In the genomic region with DNA sequence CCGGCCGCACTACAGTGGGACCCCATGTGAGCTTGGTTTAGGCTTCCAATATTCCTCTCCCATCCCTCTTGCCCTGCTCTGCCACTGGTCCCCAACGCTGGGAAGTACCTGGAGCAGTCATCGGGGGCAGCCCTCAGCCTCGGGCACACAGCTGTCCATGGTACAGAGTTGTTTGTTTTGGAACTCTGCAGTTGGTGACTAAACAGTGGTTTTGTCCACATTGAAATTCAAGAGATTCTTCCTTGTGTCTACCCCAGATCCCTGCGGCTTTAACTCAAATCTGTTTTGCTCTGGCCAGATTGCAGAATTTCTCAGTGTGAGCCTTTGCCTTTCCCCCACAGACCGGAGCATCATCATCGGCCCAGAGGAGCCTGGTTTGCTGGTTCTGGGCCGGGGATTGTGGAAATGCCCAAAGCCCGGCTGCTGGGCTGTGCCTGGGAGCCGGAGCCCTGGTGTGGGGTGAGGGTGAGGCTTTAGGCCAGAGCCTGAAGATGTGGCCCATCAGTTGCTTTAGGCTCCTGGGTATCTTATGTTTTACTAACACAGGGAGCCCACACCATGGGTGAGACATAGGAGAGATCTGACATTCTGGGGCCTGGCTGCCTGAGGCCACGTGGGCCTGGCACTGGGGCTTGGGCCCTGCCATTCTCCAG, we compare ENCODE assay signal across 17 cellular contexts.
DNase-seq lines count a peak whose midpoint lies in the region; ATAC-seq and TF ChIP-seq lines count a peak whose summit lies in the region.
"Had no signal": no experiment of that assay in that cellular context is flagged by ENCODE, and none has a peak within 500 bp of the region (broad histone marks: within the 10 kb centered on the region; RNA-seq: fewer than 3 reads in every experiment).

No MANE protein-coding gene starts in this region.

- intact Hi-C loops in MCF 10A (cut with micrococcal nuclease) (no loop called here), breast epithelium (cut with DNase I; ENCODE audit: low total_unique reads) (no loop called here), thyroid gland (cut with DNase I) (no loop called here)

- in situ Hi-C loops in astrocyte of the spinal cord (cut with HindIII; ENCODE audit: low sequenced_read_pairs), result no loop called here

- H3K27ac ChIP-seq in breast epithelium (peak overlapping the region in 1 of 2 donors; percentile 0), thyroid gland (no peak overlapping the region)

- TF ChIP-seq POLR2A in breast epithelium (IDR thresholded peaks at IDR 0.05), result no peak
- TF ChIP-seq POLR2A in thyroid gland (IDR thresholded peaks at IDR 0.05), result no peak

- ATAC-seq in HG03442 (IDR thresholded peaks at IDR 0.05; ENCODE audit: unreplicated experiment) (no peak), HG03354 (IDR thresholded peaks at IDR 0.05; ENCODE audit: poor library complexity, severe bottlenecking, unreplicated experiment) (no peak), HG02610 (IDR thresholded peaks at IDR 0.05; ENCODE audit: unreplicated experiment) (no peak)
- ATAC-seq: activated T-helper 17 cell treated with anti-CD3 and anti-CD28 coated beads, Interleukin-2, amount 50 U/mL, for 72 hours had no signal

- no peaks in the 10 kb centered on the region for H3K27me3 Mint-ChIP-seq in MCF 10A (ENCODE audit: insufficient read depth, unreplicated experiment)
- H3K27me3 Mint-ChIP-seq: memory B cell had no signal

- no peak overlapping the region for H3K27ac Mint-ChIP-seq in MCF 10A (ENCODE audit: low read depth, unreplicated experiment)
- H3K27ac Mint-ChIP-seq: activated T-helper 17 cell treated with anti-CD3 and anti-CD28 coated beads, Interleukin-2, amount 50 U/mL, for 72 hours; memory B cell had no signal

- H3K4me3 ChIP-seq in breast epithelium (no peak overlapping the region), astrocyte of the spinal cord (ENCODE audit: low read depth, low read length) (no peak overlapping the region), thyroid gland (replicated peaks in 1 of 3) (no peak overlapping the region)

- peaks cover 16% of the 10 kb centered on the region for H3K36me3 Mint-ChIP-seq in MCF 10A (ENCODE audit: insufficient read depth, unreplicated experiment)
- H3K36me3 Mint-ChIP-seq: memory B cell had no signal

- H3K9me3 Mint-ChIP-seq in MCF 10A (ENCODE audit: unreplicated experiment), result no peaks in the 10 kb centered on the region
- H3K9me3 Mint-ChIP-seq: activated T-helper 17 cell treated with anti-CD3 and anti-CD28 coated beads, Interleukin-2, amount 50 U/mL, for 72 hours; memory B cell had no signal

- CTCF ChIA-PET in MCF 10A (lab: Yijun Ruan, JAX), result interaction anchor here (0.8 to 0.9 kb wide), 2 partner anchors 29 to 60 kb away, joined by 3 read pairs; no protein-coding TSS in a partner anchor

- TF ChIP-seq CTCF in MCF 10A (IDR thresholded peaks at IDR 0.05; ENCODE audit: unreplicated experiment), result no peak
- no peak for TF ChIP-seq CTCF in breast epithelium (IDR thresholded peaks at IDR 0.05)
- TF ChIP-seq CTCF in astrocyte of the spinal cord (IDR thresholded peaks at IDR 0.05; ENCODE audit: low read depth, low read length), result no peak
- TF ChIP-seq CTCF in thyroid gland (IDR thresholded peaks at IDR 0.05), result no peak

- H3K4me1 Mint-ChIP-seq in MCF 10A (ENCODE audit: insufficient read depth, unreplicated experiment), result peaks cover 35% of the 10 kb centered on the region
- H3K4me1 Mint-ChIP-seq: activated T-helper 17 cell treated with anti-CD3 and anti-CD28 coated beads, Interleukin-2, amount 50 U/mL, for 72 hours had no signal

- H3K4me1 ChIP-seq in breast epithelium, result no peaks in the 10 kb centered on the region
- no peaks in the 10 kb centered on the region for H3K4me1 ChIP-seq in thyroid gland

- H3K9me3 ChIP-seq in breast epithelium, result no peaks in the 10 kb centered on the region
- no peaks in the 10 kb centered on the region for H3K9me3 ChIP-seq in thyroid gland

- DNase-seq in MCF 10A (ENCODE audit: unreplicated experiment) (peak; percentile 85), breast epithelium (ENCODE audit: low spot score in 2 of 2) (no peak), astrocyte of the spinal cord (ENCODE audit: low read depth, low spot score) (peak; percentile 76), glomerular visceral epithelial cell (ENCODE audit: extremely low spot score) (peak; percentile 51), thyroid gland (no peak)
- DNase-seq: activated CD4-positive, alpha-beta T cell treated with anti-CD3 and anti-CD28 coated beads, Interleukin-2, amount 50 U/mL, for 48 hours; DMS 273 treated with DMSO at 0.1 percent for 48 hours; NCI-H1436; occipital lobe; RPMI8226; stimulated activated CD4-positive, alpha-beta T cell treated with anti-CD3 and anti-CD28 coated beads, Interleukin-12 subunit alpha, Interleukin-12 subunit beta, amount 100 ng/mL, for 4 hours; T-helper 9 cell had no signal

- WGBS in thyroid gland, 2 donors, result 81 to 95% methylated on average over 11 to 12 of the region's 12 CpGs

- H3K36me3 ChIP-seq in breast epithelium (peaks cover 3% of the 10 kb centered on the region), thyroid gland (peaks cover 42 to 59% of the 10 kb centered on the region in 2 donors)

- H3K4me3 Mint-ChIP-seq in MCF 10A (ENCODE audit: unreplicated experiment), result no peak overlapping the region
- H3K4me3 Mint-ChIP-seq: activated T-helper 17 cell treated with anti-CD3 and anti-CD28 coated beads, Interleukin-2, amount 50 U/mL, for 72 hours; memory B cell had no signal

- POLR2A ChIA-PET in MCF 10A (lab: Yijun Ruan, JAX), result no interaction called here

- H3K27me3 ChIP-seq in breast epithelium, result no peaks in the 10 kb centered on the region
- H3K27me3 ChIP-seq in thyroid gland, result no peaks in the 10 kb centered on the region

- no TSS peak for BruUV-seq in MCF 10A (replicated peaks; lab: Mats Ljungman, UMichigan)

Comparison
In these comparisons a context has a peak if more than half of its experiments do, and no peak if none do; other contexts are left out.
1. DNase-seq: peak in MCF 10A (single experiment), astrocyte of the spinal cord (single experiment) and glomerular visceral epithelial cell (single experiment); none in breast epithelium (0 of 2) and thyroid gland (0 of 2).